8 cellular contexts compared by ENCODE assay signal in genomic region chr11:127412234-127412633, GRCh38.
"Had no signal": no experiment of that assay in that cellular context is flagged by ENCODE, and none has a peak within 500 bp of the region (broad histone marks: within the 10 kb centered on the region; RNA-seq: fewer than 3 reads in every experiment).

No MANE protein-coding gene starts in this region.

- H2AFZ ChIP-seq: GM23338 had no signal

- DNase-seq: H9, HCEC 1CT, IMR-90 had no signal

- FAIRE-seq: H1, H54, HTR-8/SVneo, K562 had no signal

- H3K4me2 ChIP-seq: GM23338 had no signal

- H3K4me3 ChIP-seq: GM23338, K562 had no signal

- ATAC-seq: K562 had no signal
